In genomic region chr12:105659355-105660075, GRCh38 we compare ENCODE assay signal across 16 cellular contexts.
DNase-seq lines count a peak whose midpoint lies in the region; ATAC-seq and TF ChIP-seq lines count a peak whose summit lies in the region.
"Had no signal": no experiment of that assay in that cellular context is flagged by ENCODE, and none has a peak within 500 bp of the region (broad histone marks: within the 10 kb centered on the region; RNA-seq: fewer than 3 reads in every experiment).

No MANE protein-coding gene starts in this region.

- H3K4me2 ChIP-seq in parathyroid adenoma (ENCODE audit: low read length) = no peak overlapping the region

- H3K9me3 Mint-ChIP-seq in activated T-helper 1 cell treated with anti-CD3 and anti-CD28 coated beads, Interleukin-12 subunit alpha, Interleukin-12 subunit beta, Interleukin-2, Interleukin-4 antibody, amounts not matched to agents 30 ng/mL and 10 ng/mL and 1 ng/mL, durations not matched to agents 14 hours and 24 hours and 36 hours = no peaks in the 10 kb centered on the region
- H3K9me3 Mint-ChIP-seq: immature natural killer cell had no signal

- peaks cover 3% of the 10 kb centered on the region for H3K27me3 Mint-ChIP-seq in activated T-helper 1 cell treated with anti-CD3 and anti-CD28 coated beads, Interleukin-12 subunit alpha, Interleukin-12 subunit beta, Interleukin-2, Interleukin-4 antibody, amounts not matched to agents 30 ng/mL and 10 ng/mL and 1 ng/mL, durations not matched to agents 14 hours and 24 hours and 36 hours (ENCODE audit: insufficient read depth)

- H3K9me3 ChIP-seq in gastroesophageal sphincter (no peaks in the 10 kb centered on the region), parathyroid adenoma (ENCODE audit: control insufficient read depth, low read length) (no peaks in the 10 kb centered on the region)

- TF ChIP-seq EP300 in gastroesophageal sphincter (IDR thresholded peaks at IDR 0.05) = no peak

- TF ChIP-seq POLR2A in gastroesophageal sphincter (IDR thresholded peaks at IDR 0.05) = no peak

- H3K4me3 Mint-ChIP-seq in activated T-helper 1 cell treated with anti-CD3 and anti-CD28 coated beads, Interleukin-12 subunit alpha, Interleukin-12 subunit beta, Interleukin-2, Interleukin-4 antibody, amounts not matched to agents 30 ng/mL and 10 ng/mL and 1 ng/mL, durations not matched to agents 14 hours and 24 hours and 36 hours = no peak overlapping the region
- H3K4me3 Mint-ChIP-seq: activated naive CD8-positive, alpha-beta T cell treated with anti-CD3 and anti-CD28 coated beads, Interleukin-2, amount 50 U/mL, for 24 hours; activated T-cell treated with anti-CD3 and anti-CD28 coated beads, Interleukin-2, amount 50 U/mL, for 4 hours; immature natural killer cell had no signal

- H3K4me1 ChIP-seq in gastroesophageal sphincter (peaks cover 0 to 16% (median 0%) of the 10 kb centered on the region in 3 donors), parathyroid adenoma (no peaks in the 10 kb centered on the region)

- H3K4me3 ChIP-seq in gastroesophageal sphincter = no peak overlapping the region
- H3K4me3 ChIP-seq in parathyroid adenoma (ENCODE audit: low read depth, low read length) = no peak overlapping the region

- no peaks in the 10 kb centered on the region for H3K4me1 Mint-ChIP-seq in activated T-helper 1 cell treated with anti-CD3 and anti-CD28 coated beads, Interleukin-12 subunit alpha, Interleukin-12 subunit beta, Interleukin-2, Interleukin-4 antibody, amounts not matched to agents 30 ng/mL and 10 ng/mL and 1 ng/mL, durations not matched to agents 14 hours and 24 hours and 36 hours (ENCODE audit: low read depth)
- H3K4me1 Mint-ChIP-seq: activated naive CD8-positive, alpha-beta T cell treated with anti-CD3 and anti-CD28 coated beads, Interleukin-2, amount 50 U/mL, for 24 hours; immature natural killer cell had no signal

- no peaks in the 10 kb centered on the region for H3K79me2 ChIP-seq in parathyroid adenoma

- peak; percentile 90 for ATAC-seq in Right ventricle myocardium superior (ENCODE audit: poor library complexity)
- peak; percentile 61 for ATAC-seq in gastroesophageal sphincter
- ATAC-seq in HG02759 (IDR thresholded peaks at IDR 0.05; ENCODE audit: unreplicated experiment) = no peak
- no peak for ATAC-seq in GM19324 (IDR thresholded peaks at IDR 0.05; ENCODE audit: low FRiP score, unreplicated experiment)
- ATAC-seq: activated naive CD8-positive, alpha-beta T cell treated with anti-CD3 and anti-CD28 coated beads, Interleukin-2, amount 50 U/mL, for 24 hours; activated T-cell treated with anti-CD3 and anti-CD28 coated beads, Interleukin-2, amount 50 U/mL, for 4 hours had no signal

- WGBS in gastroesophageal sphincter (ENCODE audit: low coverage in 1 of 2), 2 donors = 31 to 60% methylated on average over 1 to 2 of the region's 2 CpGs

- H3K27ac ChIP-seq in gastroesophageal sphincter = peak overlapping the region in 3 of 4 donors; percentile 37 to 63 (median 53)
- peak overlapping the region; percentile 57 for H3K27ac ChIP-seq in parathyroid adenoma

- no peak for TF ChIP-seq CTCF in gastroesophageal sphincter (IDR thresholded peaks at IDR 0.05)
- no peak for TF ChIP-seq CTCF in parathyroid adenoma (IDR thresholded peaks at IDR 0.05)

- no peak overlapping the region for H3K9ac ChIP-seq in parathyroid adenoma

- H3K36me3 ChIP-seq in gastroesophageal sphincter (no peaks in the 10 kb centered on the region), parathyroid adenoma (ENCODE audit: control insufficient read depth, insufficient read depth, low read length) (no peaks in the 10 kb centered on the region)

- peak; percentile 56 for DNase-seq in Right ventricle myocardium superior
- DNase-seq in cardiac septum (ENCODE audit: low spot score) = no peak
- no peak for DNase-seq in activated T-helper 1 cell treated with anti-CD3 and anti-CD28 coated beads, Interleukin-12 subunit alpha, Interleukin-12 subunit beta, Interleukin-2, Interleukin-4 antibody, amounts not matched to agents 30 ng/mL and 10 ng/mL and 1 ng/mL, durations not matched to agents 14 hours and 24 hours and 36 hours (ENCODE audit: low spot score)
- no peak for DNase-seq in NCI-H1694 treated with DMSO at 0.1 percent for 48 hours (lab: John Stamatoyannopoulos, UW)
- DNase-seq: activated CD4-positive, alpha-beta T cell treated with anti-CD3 and anti-CD28 coated beads for 48 hours; activated naive CD8-positive, alpha-beta T cell treated with anti-CD3 and anti-CD28 coated beads, Interleukin-2, amount 50 U/mL, for 24 hours; activated T-cell treated with anti-CD3 and anti-CD28 coated beads, Interleukin-2, amount 50 U/mL, for 4 hours; cortex of kidney; foreskin fibroblast; immature natural killer cell; NCI-H1092; NCI-H446 had no signal

- no peaks in the 10 kb centered on the region for H3K36me3 Mint-ChIP-seq in activated T-helper 1 cell treated with anti-CD3 and anti-CD28 coated beads, Interleukin-12 subunit alpha, Interleukin-12 subunit beta, Interleukin-2, Interleukin-4 antibody, amounts not matched to agents 30 ng/mL and 10 ng/mL and 1 ng/mL, durations not matched to agents 14 hours and 24 hours and 36 hours (ENCODE audit: low read depth)
- H3K36me3 Mint-ChIP-seq: immature natural killer cell had no signal

- no peak overlapping the region for H3K27ac Mint-ChIP-seq in activated T-helper 1 cell treated with anti-CD3 and anti-CD28 coated beads, Interleukin-12 subunit alpha, Interleukin-12 subunit beta, Interleukin-2, Interleukin-4 antibody, amounts not matched to agents 30 ng/mL and 10 ng/mL and 1 ng/mL, durations not matched to agents 14 hours and 24 hours and 36 hours
- H3K27ac Mint-ChIP-seq: activated naive CD8-positive, alpha-beta T cell treated with anti-CD3 and anti-CD28 coated beads, Interleukin-2, amount 50 U/mL, for 24 hours; immature natural killer cell had no signal

- peak overlapping the region; percentile 21 for H2AFZ ChIP-seq in parathyroid adenoma

- intact Hi-C loops in Right ventricle myocardium superior (cut with DNase I) (no loop called here), cardiac septum (cut with DNase I) (no loop called here)
- intact Hi-C loops in activated T-helper 1 cell treated with anti-CD3 and anti-CD28 coated beads, Interleukin-12 subunit alpha, Interleukin-12 subunit beta, Interleukin-2, Interleukin-4 antibody, amounts not matched to agents 30 ng/mL and 10 ng/mL and 1 ng/mL, durations not matched to agents 14 hours and 24 hours and 36 hours (cut with micrococcal nuclease) = no loop called here

- H3K27me3 ChIP-seq in gastroesophageal sphincter (no peaks in the 10 kb centered on the region), parathyroid adenoma (ENCODE audit: control insufficient read depth, insufficient read depth, low read length) (no peaks in the 10 kb centered on the region)

Comparison
In these comparisons a context has a peak if more than half of its experiments do, and no peak if none do; other contexts are left out.
1. ATAC-seq: peak in Right ventricle myocardium superior (single experiment) and gastroesophageal sphincter (single experiment); none in HG02759 (single experiment) and GM19324 (single experiment).